Comparison of ENCODE assay signal across 9 cellular contexts in the genomic region with DNA sequence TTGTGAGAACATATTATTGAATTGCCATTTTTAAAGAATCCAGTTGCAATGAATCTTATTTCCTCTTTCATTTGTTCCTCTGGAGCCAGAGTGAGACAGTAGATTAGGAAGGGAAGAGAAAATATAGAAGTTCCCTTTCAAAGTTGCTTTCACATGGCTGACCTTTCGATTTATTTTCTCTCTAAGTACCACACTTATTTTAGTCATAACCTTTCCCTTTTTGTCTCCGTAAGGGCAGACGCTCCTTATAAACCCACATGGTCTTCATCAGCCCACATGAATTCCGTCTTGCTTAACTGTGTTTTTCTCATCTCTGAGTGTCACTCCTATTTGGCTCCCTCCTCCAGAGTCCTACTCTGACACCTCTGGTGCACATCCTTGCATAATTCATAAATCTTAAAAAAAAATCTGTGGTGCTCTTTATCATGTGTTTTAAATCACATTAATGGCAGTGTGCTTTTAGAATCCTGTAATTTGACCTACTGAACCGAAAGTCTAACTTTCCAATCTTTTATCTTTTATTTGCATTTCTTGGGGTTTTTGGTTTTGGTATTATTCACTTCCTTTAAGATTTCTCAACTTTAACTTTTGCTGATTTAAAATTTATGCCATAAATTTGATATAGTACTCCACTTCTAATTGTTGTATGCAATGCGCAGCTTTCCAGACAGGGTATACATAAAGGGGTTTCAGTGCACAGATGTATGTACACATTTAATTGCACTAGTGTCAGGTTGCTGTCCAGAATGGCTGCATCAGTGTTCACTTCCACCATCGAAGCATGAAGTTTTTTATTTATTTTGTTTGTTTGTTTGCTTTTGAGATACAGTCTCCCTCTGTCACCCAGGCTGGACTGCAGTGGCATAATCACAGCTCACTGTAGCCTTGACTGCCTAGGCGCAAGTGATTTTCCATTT.
DNase-seq lines count a peak whose midpoint lies in the region; ATAC-seq lines count a peak whose summit lies in the region.
"Had no signal": no experiment of that assay in that cellular context is flagged by ENCODE, and none has a peak within 500 bp of the region (broad histone marks: within the 10 kb centered on the region; RNA-seq: fewer than 3 reads in every experiment).

No MANE protein-coding gene starts in this region.

- ATAC-seq in GM19463 (IDR thresholded peaks at IDR 0.05; ENCODE audit: unreplicated experiment) (peak; percentile 51), GM21515 (IDR thresholded peaks at IDR 0.05; ENCODE audit: unreplicated experiment) (no peak), GM18511 (IDR thresholded peaks at IDR 0.05; ENCODE audit: unreplicated experiment) (no peak)

- DNase-seq in CD1c-positive myeloid dendritic cell (ENCODE audit: extremely low spot score) (peak; percentile 86), NOMO-1 treated with DMSO at 0.1 percent for 48 hours (lab: John Stamatoyannopoulos, UW; ENCODE audit: unreplicated experiment) (peak; percentile 69), fibroblast of gingiva (ENCODE audit: low read depth) (peak; percentile 73), cortex of kidney (lab: John Stamatoyannopoulos, UW) (no peak), HuH-7.5 (ENCODE audit: low spot score) (no peak)
- DNase-seq: SW 1271 had no signal

Comparison
In these comparisons a context has a peak if more than half of its experiments do, and no peak if none do; other contexts are left out.
1. DNase-seq: peak in CD1c-positive myeloid dendritic cell (single experiment), NOMO-1 treated with DMSO at 0.1 percent for 48 hours (single experiment) and fibroblast of gingiva (single experiment); none in cortex of kidney (single experiment) and HuH-7.5 (single experiment).